31 cellular contexts compared by ENCODE assay signal in genomic region chr5:131986161-131986912, GRCh38. TPM values are rescaled to one million over a fixed set of nuclear protein-coding genes. Genes with fewer than 3 reads are reported as not detected.
DNase-seq lines count a peak whose midpoint lies in the region; ATAC-seq, FAIRE-seq and TF ChIP-seq lines count a peak whose summit lies in the region.
"Had no signal": no experiment of that assay in that cellular context is flagged by ENCODE, and none has a peak within 500 bp of the region (broad histone marks: within the 10 kb centered on the region; RNA-seq: fewer than 3 reads in every experiment).

No MANE protein-coding gene starts in this region.

- no peak overlapping the region for H3K4me3 ChIP-seq in AG10803 (ENCODE audit: low read length)
- H3K4me3 ChIP-seq in kidney (ENCODE audit: low read length in 2 of 2): no peak overlapping the region
- H3K4me3 ChIP-seq: BLaER1 treated with 17β-estradiol and CSF1 and Interleukin-3, amounts not matched to agents 10 nM and 100 nM; heart left ventricle; SK-N-MC; transverse colon had no signal

- H3K36me3 ChIP-seq in kidney (ENCODE audit: control insufficient read depth in 1 of 2, insufficient read depth in 2 of 2, low read length in 2 of 2): no peaks in the 10 kb centered on the region
- H3K36me3 ChIP-seq: BLaER1 treated with 17β-estradiol and CSF1 and Interleukin-3, amounts not matched to agents 10 nM and 100 nM; heart left ventricle; transverse colon had no signal

- H3K4me1 ChIP-seq in kidney (ENCODE audit: control insufficient read depth in 1 of 2, insufficient read depth in 1 of 2, low read depth in 1 of 2, low read length in 2 of 2): no peaks in the 10 kb centered on the region
- H3K4me1 ChIP-seq: heart left ventricle, transverse colon had no signal

- DNase-seq in AG10803 (ENCODE audit: low read depth): peak; percentile 8
- DNase-seq in T-helper 17 cell: no peak
- peak; percentile 26 for DNase-seq in kidney
- DNase-seq in putamen (ENCODE audit: low spot score): peak; percentile 78
- DNase-seq in frontal cortex (ENCODE audit: low spot score in 2 of 2): no peak
- no peak for DNase-seq in central memory CD4-positive, alpha-beta T cell
- no peak for DNase-seq in NCI-H146 treated with DMSO at 0.1 percent for 48 hours (lab: John Stamatoyannopoulos, UW; ENCODE audit: unreplicated experiment)
- DNase-seq: activated gamma-delta T cell, cerebellar nuclear complex, DMS79, GDM1, heart left ventricle, KBM-7, kidney glomerular epithelial cell, mammary epithelial cell, MM.1S, NCI-H1417, NCI-H2081 treated with DMSO at 0.1 percent for 48 hours, NCI-H748 treated with DMSO at 0.1 percent for 48 hours, transverse colon had no signal

- FAIRE-seq in kidney (lab: Jason Lieb, UNC) (no peak), frontal cortex (lab: Jason Lieb, UNC) (no peak)
- FAIRE-seq: endothelial cell of umbilical vein, HTR-8/SVneo had no signal

- H3K27ac ChIP-seq in kidney (ENCODE audit: low read depth in 2 of 2, low read length in 2 of 2): no peak overlapping the region
- H3K27ac ChIP-seq: BLaER1 treated with 17β-estradiol and CSF1 and Interleukin-3, amounts not matched to agents 10 nM and 100 nM; heart left ventricle; RWPE1; SK-N-MC; transverse colon had no signal

- peak overlapping the region; percentile 6 for H3K27ac Mint-ChIP-seq in T-helper 17 cell
- H3K27ac Mint-ChIP-seq: progenitor cell of endocrine pancreas; stimulated activated naive CD8-positive, alpha-beta T cell treated with anti-CD3 and anti-CD28 coated beads, Interleukin-15, Interleukin-2, amounts not matched to agents 100 ng/mL and 50 ng/mL, for 24 hours; T-helper 1 cell treated with Interleukin-12 subunit alpha and Interleukin-12 subunit beta and Interleukin-4 antibody, amounts not matched to agents 30 μg/mL and 1 μg/mL, for 36 hours had no signal

- no peaks in the 10 kb centered on the region for H3K27me3 Mint-ChIP-seq in T-helper 17 cell
- H3K27me3 Mint-ChIP-seq: stimulated activated naive CD8-positive, alpha-beta T cell treated with anti-CD3 and anti-CD28 coated beads, Interleukin-15, Interleukin-2, amounts not matched to agents 100 ng/mL and 50 ng/mL, for 24 hours had no signal

- H3K4me3 Mint-ChIP-seq in T-helper 17 cell: no peak overlapping the region
- H3K4me3 Mint-ChIP-seq: stimulated activated naive CD8-positive, alpha-beta T cell treated with anti-CD3 and anti-CD28 coated beads, Interleukin-15, Interleukin-2, amounts not matched to agents 100 ng/mL and 50 ng/mL, for 24 hours; T-helper 1 cell treated with Interleukin-12 subunit alpha and Interleukin-12 subunit beta and Interleukin-4 antibody, amounts not matched to agents 30 μg/mL and 1 μg/mL, for 36 hours had no signal

- no peak overlapping the region for H3K9ac ChIP-seq in kidney (ENCODE audit: low read length in 2 of 2)
- H3K9ac ChIP-seq: BLaER1 treated with 17β-estradiol and CSF1 and Interleukin-3, amounts not matched to agents 10 nM and 100 nM had no signal

- TF ChIP-seq CTCF in AG10803 (conservative IDR thresholded peaks at IDR 0.05; ENCODE audit: low read length) (no peak), kidney (IDR thresholded peaks at IDR 0.05; ENCODE audit: borderline replicate concordance, extremely low read depth, insufficient read depth) (no peak)

- H3K4me1 Mint-ChIP-seq in T-helper 17 cell: peaks cover 23% of the 10 kb centered on the region

- H3K9me3 ChIP-seq in T-helper 17 cell (ENCODE audit: control insufficient read depth, low read length, poor library complexity, severe bottlenecking) (no peaks in the 10 kb centered on the region), kidney (ENCODE audit: control insufficient read depth in 1 of 2, low read length in 2 of 2) (no peaks in the 10 kb centered on the region)
- H3K9me3 ChIP-seq: BLaER1 treated with 17β-estradiol and CSF1 and Interleukin-3, amounts not matched to agents 10 nM and 100 nM; heart left ventricle; transverse colon had no signal

- ATAC-seq in T-helper 17 cell (no peak), HG03457 (IDR thresholded peaks at IDR 0.05; ENCODE audit: unreplicated experiment) (no peak)
- ATAC-seq: heart left ventricle, sciatic nerve had no signal

- intact Hi-C loops in kidney (cut with DNase I): no loop called here

- H3K36me3 Mint-ChIP-seq in T-helper 17 cell (ENCODE audit: low read depth): peaks cover 3% of the 10 kb centered on the region

RNA-seq across cellular contexts. Expression of gene ACSL6, which starts 25.1 kb away (rescaled TPM):
- total RNA-seq in T-helper 17 cell (10 to 100 TPM; 18.0 to 22.2 TPM), kidney (1.4 TPM), frontal cortex (34.2 TPM)
- 2.1 TPM for polyA plus RNA-seq in kidney (ENCODE audit: insufficient read depth, low read depth, low replicate concordance)
- total RNA-seq: endothelial cell of umbilical vein had no signal
- polyA plus RNA-seq: endothelial cell of umbilical vein had no signal

RNA-seq across cellular contexts. Expression of gene MEIKIN, which starts 40.9 kb away (rescaled TPM):
- total RNA-seq in T-helper 17 cell (1 to 10 TPM in 1 of 2 donors, under 1 TPM in 1; 0.77 to 1.5 TPM), kidney (0.63 TPM), frontal cortex (not detected)
- polyA plus RNA-seq in kidney (ENCODE audit: insufficient read depth, low read depth, low replicate concordance): not detected
- total RNA-seq: endothelial cell of umbilical vein, H4, mammary epithelial cell, progenitor cell of endocrine pancreas, sciatic nerve, transverse colon had no signal
- polyA plus RNA-seq: endothelial cell of umbilical vein, mammary epithelial cell had no signal

Comparison
In these comparisons a context has a peak if more than half of its experiments do, and no peak if none do; other contexts are left out.
1. DNase-seq: peak in AG10803 (single experiment), kidney (single experiment) and putamen (single experiment); none in T-helper 17 cell (0 of 3), frontal cortex (0 of 2), central memory CD4-positive, alpha-beta T cell (single experiment) and NCI-H146 treated with DMSO at 0.1 percent for 48 hours (single experiment).